In the genomic region with DNA sequence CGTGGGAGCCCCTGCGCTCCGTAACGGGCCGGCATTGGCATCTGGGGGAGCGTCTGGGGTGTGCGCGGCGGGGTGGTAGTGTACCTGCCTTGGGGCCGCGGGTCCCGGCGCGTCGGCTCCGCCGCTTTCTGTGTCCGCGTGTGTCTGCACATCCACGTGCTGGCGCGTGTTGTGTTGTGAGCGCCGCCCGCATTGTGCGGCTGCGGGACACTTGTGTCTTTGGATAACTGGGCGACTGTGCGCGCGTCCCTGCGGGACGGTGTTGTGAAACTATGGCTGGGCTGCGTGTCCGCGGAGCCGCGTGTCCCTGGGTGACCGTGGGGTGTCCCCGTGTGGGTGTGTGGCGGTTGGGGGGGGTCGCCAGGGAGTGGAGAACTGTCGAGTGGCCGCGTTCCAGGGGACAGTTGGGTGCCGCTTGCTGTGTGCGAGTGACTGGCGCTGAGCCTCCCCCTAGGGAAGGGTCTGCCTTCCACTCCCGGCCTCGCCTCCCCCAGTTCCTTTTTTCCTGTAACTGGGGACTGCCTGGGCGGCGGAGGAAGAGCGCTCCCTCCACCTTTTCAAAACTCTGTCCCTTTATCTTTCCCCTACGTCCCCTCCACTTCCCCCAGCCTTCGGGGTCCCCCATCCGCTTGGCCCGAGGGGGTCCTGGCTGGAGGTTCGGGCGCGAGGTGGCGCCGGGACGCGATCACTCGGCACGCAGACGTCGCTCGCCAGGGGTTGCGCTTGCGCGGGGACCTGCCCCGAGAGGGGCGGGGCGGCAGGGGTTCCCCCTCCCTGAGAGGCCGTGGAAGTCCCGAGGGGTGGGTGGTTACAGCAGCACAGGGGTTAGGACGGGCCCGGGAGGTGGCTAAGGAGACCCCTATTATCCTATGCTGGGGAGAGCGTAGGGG, we compare ENCODE assay signal across 8 cellular contexts. TPM values are rescaled to one million over a fixed set of nuclear protein-coding genes. Genes with fewer than 3 reads are reported as not detected.
A peak's percentile ranks its signal among the peaks of the same experiment; 100 is the strongest.
DNase-seq lines count a peak whose midpoint lies in the region; ATAC-seq and TF ChIP-seq lines count a peak whose summit lies in the region.

No MANE protein-coding gene starts in this region.

- no peaks in the 10 kb centered on the region for H3K9me3 Mint-ChIP-seq in memory B cell

- H3K4me1 ChIP-seq in DND-41 (ENCODE audit: insufficient read depth, low read length) (peaks cover 45% of the 10 kb centered on the region), colonic mucosa (peaks cover 7% of the 10 kb centered on the region)

- ATAC-seq in DND-41 (ENCODE audit: insufficient read depth, low read depth): peak; percentile 39
- ATAC-seq in memory B cell (ENCODE audit: low read depth): peak; percentile 69
- no peak for ATAC-seq in GM21737 (IDR thresholded peaks at IDR 0.05; ENCODE audit: unreplicated experiment)

- peaks cover 8% of the 10 kb centered on the region for H3K27me3 Mint-ChIP-seq in memory B cell

- H3K9me3 ChIP-seq in DND-41 (ENCODE audit: insufficient read depth, low read length, severe bottlenecking) (no peaks in the 10 kb centered on the region), colonic mucosa (no peaks in the 10 kb centered on the region)

- no peaks in the 10 kb centered on the region for H3K36me3 Mint-ChIP-seq in memory B cell

- no peak for TF ChIP-seq CTCF in DND-41 (IDR thresholded peaks at IDR 0.05; ENCODE audit: borderline replicate concordance, extremely low read depth, low read length, poor library complexity, severe bottlenecking)
- no peak for TF ChIP-seq CTCF in colonic mucosa (IDR thresholded peaks at IDR 0.05)

- intact Hi-C loops in colonic mucosa (cut with DNase I): no loop called here

- peak overlapping the region; percentile 75 for H2AFZ ChIP-seq in DND-41 (ENCODE audit: low read depth, low read length)

- H3K4me3 ChIP-seq in DND-41 (ENCODE audit: low read depth in 1 of 2, low read length in 2 of 2): peak overlapping the region; percentile 38 to 95; a peak in 3 of 4 replicates
- H3K4me3 ChIP-seq in colonic mucosa: peak overlapping the region; percentile 61

- DNase-seq in DND-41: peak; percentile 62
- DNase-seq in HT-29 (ENCODE audit: low spot score): peak; percentile 31
- DNase-seq in activated CD4-positive, alpha-beta T cell treated with anti-CD3 and anti-CD28 coated beads for 4 hours: peak; percentile 82 to 86
- peak; percentile 77 for DNase-seq in colonic mucosa
- DNase-seq in memory B cell (ENCODE audit: low spot score in 2 of 2): peak; percentile 75 to 78
- peak; percentile 73 for DNase-seq in stimulated activated CD8-positive, alpha-beta memory T cell treated with anti-CD3 and anti-CD28 coated beads, Interleukin-12 subunit alpha, Interleukin-12 subunit beta, amount 100 ng/mL, for 4 hours (ENCODE audit: low read depth)
- no peak for DNase-seq in middle frontal gyrus (ENCODE audit: extremely low spot score, low spot score)

- peak overlapping the region; percentile 53; the same call in 1 of the 2 replicates for H3K27ac ChIP-seq in DND-41 (ENCODE audit: low read length)
- peak overlapping the region; percentile 74 for H3K27ac ChIP-seq in colonic mucosa

- peak overlapping the region; percentile 89 for H3K4me3 Mint-ChIP-seq in memory B cell

- H3K4me2 ChIP-seq in DND-41 (ENCODE audit: insufficient read depth, low read length): peak overlapping the region; percentile 100

- H3K4me1 Mint-ChIP-seq in memory B cell: peaks cover 28% of the 10 kb centered on the region

- H3K9ac ChIP-seq in DND-41 (ENCODE audit: low read depth, low read length) (peak overlapping the region; percentile 76), colonic mucosa (ENCODE audit: low read depth in 2 of 2, low read length in 2 of 2) (peak overlapping the region; percentile 84 to 92)

- H3K27me3 ChIP-seq in DND-41 (ENCODE audit: insufficient read depth, low read length, poor library complexity): peaks cover 10% of the 10 kb centered on the region
- no peaks in the 10 kb centered on the region for H3K27me3 ChIP-seq in colonic mucosa

- H3K79me2 ChIP-seq in DND-41 (ENCODE audit: insufficient read depth, low read length): peaks cover 52% of the 10 kb centered on the region

- peak overlapping the region; percentile 69 for H3K27ac Mint-ChIP-seq in memory B cell

- H3K36me3 ChIP-seq in DND-41 (ENCODE audit: insufficient read depth, low read length): no peaks in the 10 kb centered on the region
- no peaks in the 10 kb centered on the region for H3K36me3 ChIP-seq in colonic mucosa

- H4K20me1 ChIP-seq in DND-41 (ENCODE audit: insufficient read depth, low read length): peaks cover 36% of the 10 kb centered on the region

RNA-seq across cellular contexts. Expression of gene NFIC, which starts 5.6 kb away (rescaled TPM):
- 23.1 and 34.2 TPM in 2 replicates for total RNA-seq in HT-29 (2014; rRNA removed; shearing (Covaris generic))
- 10 to 100 TPM; 42.0 to 71.3 TPM for total RNA-seq in colonic mucosa
